ENCODE assay signal across 18 cellular contexts in genomic region chr2:152339762-152340286, GRCh38. TPM values are rescaled to one million over a fixed set of nuclear protein-coding genes. Genes with fewer than 3 reads are reported as not detected.
DNase-seq lines count a peak whose midpoint lies in the region; ATAC-seq, FAIRE-seq and TF ChIP-seq lines count a peak whose summit lies in the region.
"Had no signal": no experiment of that assay in that cellular context is flagged by ENCODE, and none has a peak within 500 bp of the region (broad histone marks: within the 10 kb centered on the region; RNA-seq: fewer than 3 reads in every experiment).

No MANE protein-coding gene starts in this region.

- no peak overlapping the region for H2BK15ac ChIP-seq in H1 (ENCODE audit: low read length)

- H4K5ac ChIP-seq in H1 (ENCODE audit: insufficient read length, low read depth, low read length) = no peak overlapping the region

- H3K27me3 ChIP-seq in H1 (replicated peaks in 1 of 4; ENCODE audit: control insufficient read depth in 3 of 4, extremely low read depth in 1 of 4, insufficient read depth in 3 of 4, low read length in 3 of 4) (no peaks in the 10 kb centered on the region), thyroid gland (no peaks in the 10 kb centered on the region), sigmoid colon (no peaks in the 10 kb centered on the region)
- H3K27me3 ChIP-seq in CD4-positive, alpha-beta T cell (ENCODE audit: control insufficient read depth, insufficient read depth, low read length) = peaks cover 18% of the 10 kb centered on the region

- H2AK5ac ChIP-seq in H1 (ENCODE audit: low read depth, low read length) = no peak overlapping the region

- H3K23me2 ChIP-seq in H1 (ENCODE audit: low read depth, low read length) = peaks cover 10% of the 10 kb centered on the region

- CTCF ChIA-PET in A549 (lab: Yijun Ruan, JAX) = interaction anchor here (1.0 kb wide), 1 partner anchor 296 kb away, joined by 3 read pairs; no protein-coding TSS in a partner anchor
- CTCF ChIA-PET in HEK293 (lab: Yijun Ruan, JAX) = interaction anchor here (0.6 kb wide), 1 partner anchor 186 kb away, joined by 3 read pairs; no protein-coding TSS in a partner anchor
- CTCF ChIA-PET in H1 (lab: Charles Lee; ENCODE audit: partially characterized antibody) = interaction anchor here (0.7 to 1.0 kb wide), 2 partner anchors 88 to 143 kb away, joined by 3 to 4 read pairs; no protein-coding TSS in a partner anchor
- CTCF ChIA-PET in CD4-positive, alpha-beta T cell (lab: Charles Lee) = no interaction called here

- WGBS in A549 (ENCODE audit: missing lambda C conversion rate) = 82% methylated on average over 2 of the region's 2 CpGs
- 89% methylated on average over 2 of the region's 2 CpGs; no CpG with 5 or more reads in 1 of the 2 experiments for WGBS in H1 (ENCODE audit: extremely low coverage in 1 of 2, insufficient coverage in 1 of 2, insufficient read length in 1 of 2, insufficient replicate concordance in 2 of 2, low coverage in 1 of 2, low lambda C conversion rate in 2 of 2, missing lambda C conversion rate in 1 of 2), 2 experiments
- WGBS in thyroid gland, 2 donors = 95 to 97% methylated on average over 2 of the region's 2 CpGs
- WGBS in sigmoid colon, 2 donors = 76 to 93% methylated on average over 2 of the region's 2 CpGs

- H2BK120ac ChIP-seq in H1 (replicated peaks; ENCODE audit: low read depth, low read length) = no peak overlapping the region

- TF ChIP-seq POLR2A in A549 (IDR thresholded peaks at IDR 0.05; ENCODE audit: low read length) (no peak), H1 (IDR thresholded peaks at IDR 0.05; ENCODE audit: control extremely low read depth in 1 of 2, low read depth in 2 of 2, low read length in 2 of 2) (no peak), thyroid gland (IDR thresholded peaks at IDR 0.05) (no peak), sigmoid colon (IDR thresholded peaks at IDR 0.05) (no peak)

- H2BK5ac ChIP-seq in H1 (ENCODE audit: low read depth, low read length) = no peak overlapping the region

- no peak overlapping the region for H2AFZ ChIP-seq in H1 (ENCODE audit: low read length)

- ATAC-seq in A549 (no peak), GM21360 (IDR thresholded peaks at IDR 0.05; ENCODE audit: unreplicated experiment) (no peak)
- no peak for ATAC-seq in CD4-positive, alpha-beta T cell (ENCODE audit: poor library complexity)
- ATAC-seq: K562 had no signal

- H3K14ac ChIP-seq in H1 (ENCODE audit: insufficient read length) = no peak overlapping the region

- POLR2A ChIA-PET in A549 (lab: Yijun Ruan, JAX) (interaction anchor here (0.6 kb wide), 1 partner anchor 10 kb away, joined by 3 read pairs; no protein-coding TSS in a partner anchor), HEK293 (lab: Yijun Ruan, JAX) (no interaction called here), H1 (lab: Charles Lee; ENCODE audit: partially characterized antibody) (interaction anchor here (0.6 kb wide), 2 partner anchors 55 to 302 kb away, joined by 3 read pairs; no protein-coding TSS in a partner anchor)
- POLR2A ChIA-PET in CD4-positive, alpha-beta T cell (lab: Charles Lee) = no interaction called here

- peaks cover 43% of the 10 kb centered on the region for H3K27me3 Mint-ChIP-seq in CD4-positive, alpha-beta T cell

- H3K79me1 ChIP-seq in H1 (ENCODE audit: low read depth, low read length) = peaks cover 7% of the 10 kb centered on the region; the same call in 1 of the 2 replicates

- H3K18ac ChIP-seq in H1 (ENCODE audit: extremely low read depth, low read length) = no peak overlapping the region

- no peak overlapping the region for H4K8ac ChIP-seq in H1 (ENCODE audit: extremely low read depth, insufficient read depth, low read length)

- no peak overlapping the region for H4K91ac ChIP-seq in H1 (replicated peaks; ENCODE audit: insufficient read length, low read length)

- H3K23ac ChIP-seq in H1 (ENCODE audit: insufficient read length) = no peak overlapping the region

- H3K9ac ChIP-seq in H1 (replicated peaks in 1 of 4; ENCODE audit: extremely low read depth in 1 of 4, low read depth in 3 of 4, low read length in 3 of 4) = no peak overlapping the region

- no peak overlapping the region for H2BK20ac ChIP-seq in H1 (ENCODE audit: low read length)

- peaks cover 11% of the 10 kb centered on the region for H3K4me1 Mint-ChIP-seq in CD4-positive, alpha-beta T cell (ENCODE audit: low read depth)

- peaks cover 0 to 7% of the 10 kb centered on the region in 2 experiments; a peak in 1 of 3 replicates for H3K36me3 ChIP-seq in HEK293 (ENCODE audit: control insufficient read depth in 2 of 2, insufficient read depth in 1 of 2, low read length in 2 of 2)
- H3K36me3 ChIP-seq in H1 (ENCODE audit: control insufficient read depth in 2 of 4, insufficient read depth in 4 of 4, low read length in 3 of 4) = peaks cover 0 to 10% (median 0%) of the 10 kb centered on the region in 4 experiments; a peak in 1 of 8 replicates
- no peaks in the 10 kb centered on the region for H3K36me3 ChIP-seq in thyroid gland
- H3K36me3 ChIP-seq in sigmoid colon = peaks cover 0 to 13% (median 0%) of the 10 kb centered on the region in 4 donors
- H3K36me3 ChIP-seq: HAP-1 had no signal

- TF ChIP-seq RAD21 in A549 (conservative IDR thresholded peaks at IDR 0.05 in 1 of 2, IDR thresholded peaks at IDR 0.05 in 1 of 2) (no peak), H1 (IDR thresholded peaks at IDR 0.05 in 1 of 2, conservative IDR thresholded peaks at IDR 0.05 in 1 of 2; ENCODE audit: low read depth in 2 of 2, low read length in 2 of 2) (no peak)

- H3K36me3 Mint-ChIP-seq in CD4-positive, alpha-beta T cell (ENCODE audit: low read depth) = no peaks in the 10 kb centered on the region
- H3K36me3 Mint-ChIP-seq: CD4-positive, alpha-beta memory T cell had no signal

- no peaks in the 10 kb centered on the region for H3K9me3 Mint-ChIP-seq in CD4-positive, alpha-beta T cell

- H3K79me2 ChIP-seq in H1 (ENCODE audit: control insufficient read depth in 1 of 2, insufficient read depth in 2 of 2, low read length in 2 of 2) = peaks cover 4 to 84% of the 10 kb centered on the region in 2 experiments; a peak in 3 of 4 replicates

- no peak overlapping the region for H3K56ac ChIP-seq in H1 (replicated peaks; ENCODE audit: insufficient read length, low read depth, low read length)

- DNase-seq in A549 (ENCODE audit: low read depth in 1 of 2, low spot score in 1 of 2) = no peak
- DNase-seq in H1 (ENCODE audit: low read depth in 1 of 2, low spot score in 2 of 2) = no peak
- DNase-seq in thyroid gland = no peak
- DNase-seq in CD4-positive, alpha-beta T cell = no peak
- DNase-seq in sigmoid colon = no peak
- DNase-seq: 8988T; Calu3; CD4-positive, alpha-beta memory T cell; DMS79 treated with DMSO at 0.1 percent for 48 hours; GF-D8; IMR-90 had no signal

- H3K4ac ChIP-seq in H1 (replicated peaks; ENCODE audit: insufficient read length, low read depth, low read length) = no peak overlapping the region

- no peak overlapping the region for H3K27ac Mint-ChIP-seq in CD4-positive, alpha-beta T cell
- H3K27ac Mint-ChIP-seq: B cell; CD4-positive, alpha-beta memory T cell had no signal

- H4K20me1 ChIP-seq in H1 (replicated peaks in 1 of 2; ENCODE audit: control insufficient read depth in 1 of 2, insufficient read depth in 2 of 2, low read length in 2 of 2) = peaks cover 19 to 31% of the 10 kb centered on the region in 2 experiments

- no peak for TF ChIP-seq CTCF in A549 (IDR thresholded peaks at IDR 0.05)
- no peak for TF ChIP-seq CTCF in HEK293 (tag by site-specific recombination; IDR thresholded peaks at IDR 0.05)
- TF ChIP-seq CTCF in H1 (IDR thresholded peaks at IDR 0.05; ENCODE audit: control extremely low read depth in 1 of 3, insufficient read depth in 1 of 3, low read depth in 1 of 3, low read length in 3 of 3) = no peak
- TF ChIP-seq CTCF in thyroid gland (IDR thresholded peaks at IDR 0.05) = no peak
- TF ChIP-seq CTCF in CD4-positive, alpha-beta T cell (IDR thresholded peaks at IDR 0.05) = no peak
- no peak for TF ChIP-seq CTCF in sigmoid colon (IDR thresholded peaks at IDR 0.05)

- no peak overlapping the region for H2BK12ac ChIP-seq in H1 (ENCODE audit: low read depth, low read length)

- FAIRE-seq in A549 (lab: Jason Lieb, UNC) = no peak
- no peak for FAIRE-seq in H1 (lab: Jason Lieb, UNC)
- FAIRE-seq: K562 had no signal

- peaks cover 45% of the 10 kb centered on the region for H3K4me1 ChIP-seq in A549
- H3K4me1 ChIP-seq in HEK293 (ENCODE audit: control insufficient read depth, insufficient read depth, low read length) = peaks cover 7% of the 10 kb centered on the region
- peaks cover 0 to 9% (median 3%) of the 10 kb centered on the region in 4 experiments; a peak in 3 of 7 replicates for H3K4me1 ChIP-seq in H1 (replicated peaks in 1 of 4; ENCODE audit: control insufficient read depth in 3 of 4, insufficient read depth in 4 of 4, low read length in 3 of 4)
- H3K4me1 ChIP-seq in thyroid gland = peaks cover 26 to 28% of the 10 kb centered on the region in 2 donors
- H3K4me1 ChIP-seq in sigmoid colon = peaks cover 0 to 38% (median 17%) of the 10 kb centered on the region in 4 donors

- H3K4me2 ChIP-seq in A549 = peak overlapping the region; percentile 80; the same call in 1 of the 3 replicates
- no peak overlapping the region for H3K4me2 ChIP-seq in H1 (ENCODE audit: insufficient read depth in 1 of 2, low read depth in 2 of 2, low read length in 2 of 2)

- H3K4me3 Mint-ChIP-seq in CD4-positive, alpha-beta T cell = no peak overlapping the region
- H3K4me3 Mint-ChIP-seq: B cell; CD4-positive, alpha-beta memory T cell had no signal

- H3K9me3 ChIP-seq in A549 (no peaks in the 10 kb centered on the region), HEK293 (ENCODE audit: control insufficient read depth, insufficient read depth, low read depth, low read length) (no peaks in the 10 kb centered on the region), H1 (ENCODE audit: insufficient read depth in 2 of 2, low read depth in 1 of 2, low read length in 1 of 2) (no peaks in the 10 kb centered on the region), thyroid gland (no peaks in the 10 kb centered on the region), sigmoid colon (no peaks in the 10 kb centered on the region)
- H3K9me3 ChIP-seq in CD4-positive, alpha-beta T cell (ENCODE audit: control insufficient read depth, low read length) = no peaks in the 10 kb centered on the region
- H3K9me3 ChIP-seq: HAP-1 had no signal

- no peak overlapping the region for H3K27ac ChIP-seq in A549
- no peak overlapping the region for H3K27ac ChIP-seq in HEK293 (ENCODE audit: extremely low read depth, low read depth, low read length)
- H3K27ac ChIP-seq in H1 (ENCODE audit: low read depth, low read length) = no peak overlapping the region
- H3K27ac ChIP-seq in thyroid gland = peak overlapping the region in 2 of 3 donors; percentile 4 to 44
- H3K27ac ChIP-seq in CD4-positive, alpha-beta T cell (ENCODE audit: low read depth, low read length) = no peak overlapping the region
- no peak overlapping the region for H3K27ac ChIP-seq in sigmoid colon
- H3K27ac ChIP-seq: C4-2B, HL-60 had no signal

- H3K4me3 ChIP-seq in A549 (no peak overlapping the region), HEK293 (ENCODE audit: low read depth, low read length) (no peak overlapping the region), H1 (ENCODE audit: extremely low read depth in 1 of 4, insufficient read depth in 2 of 4, low read depth in 3 of 4, low read length in 4 of 4) (no peak overlapping the region), thyroid gland (replicated peaks in 1 of 3) (no peak overlapping the region), sigmoid colon (no peak overlapping the region)
- H3K4me3 ChIP-seq: HAP-1, K562 had no signal

- TF ChIP-seq EP300 in A549 (IDR thresholded peaks at IDR 0.05) (no peak), H1 (IDR thresholded peaks at IDR 0.05; ENCODE audit: borderline replicate concordance in 1 of 2, low read depth in 2 of 2, low read length in 2 of 2) (no peak), sigmoid colon (IDR thresholded peaks at IDR 0.05) (no peak)

- intact Hi-C loops in thyroid gland (cut with DNase I) (loop anchor here (10.0 kb wide), 2 partner anchors 125 to 295 kb away; no protein-coding TSS in a partner anchor), sigmoid colon (cut with DNase I) (loop anchor here (5.0 to 10.0 kb wide), 5 partner anchors 118 to 297 kb away; no protein-coding TSS in a partner anchor)
- intact Hi-C loops in CD4-positive, alpha-beta T cell (cut with DNase I, micrococcal nuclease) = no loop called here

RNA-seq across cellular contexts. Expression of gene FMNL2, which starts 4.8 kb away (rescaled TPM):
- polyA plus RNA-seq in A549 (2011; rRNA removed) (33.9 and 36.5 TPM in 2 replicates), A549 (2017; fragmentation: RNase III; extraction: RNeasy Plus Mini Kit Qiagen cat#74134 plus additional on column Dnase treatment) (23.0 to 27.9 TPM (median 24.6 TPM) in 3 replicates), H1 (2011; rRNA removed) (8.9 and 15.5 TPM in 2 replicates), sigmoid colon (10 to 100 TPM in 1 of 3 donors, 1 to 10 TPM in 2; 9.4 to 10.4 (median 9.6) TPM)
- 8.9 and 10.5 TPM in 2 replicates for polyA plus RNA-seq in A549 (2012; cell fraction: cytosol; rRNA removed)
- polyA plus RNA-seq in A549 (2012; cell fraction: nucleus; rRNA removed) = 7.2 and 11.8 TPM in 2 replicates
- 9.3 and 11.1 TPM in 2 replicates for polyA minus RNA-seq in A549 (2011; rRNA and poly(A)+ RNA removed)
- total RNA-seq in H1 (2021; fragmentation: NEBNext Ultra II Directional; extraction: Animal tissue kit (Norgen Biotek cat#: 25700)) = 45.1 and 45.9 TPM in 2 replicates
- 19.9 TPM for polyA plus RNA-seq in H1 (2011; cell fraction: cytosol; rRNA removed)
- polyA plus RNA-seq in H1 (2011; cell fraction: nucleus; rRNA removed) = 15.6 TPM
- 19.7 to 38.9 TPM (median 23.9 TPM) in 4 replicates for polyA plus RNA-seq in H1 (2012, experiment 1 of 2)
- 1.5 TPM for polyA plus RNA-seq in H1 (2012, experiment 2 of 2)
- 24.3 TPM for polyA plus RNA-seq in H1 (2013, experiment 1 of 2)
- polyA plus RNA-seq in H1 (2013, experiment 2 of 2) = 21.4 TPM
- 22.8 and 23.4 TPM in 2 replicates for polyA minus RNA-seq in H1 (2011; rRNA and poly(A)+ RNA removed)
- 15.4 TPM for polyA minus RNA-seq in H1 (2011; cell fraction: cytosol; rRNA and poly(A)+ RNA removed)
- polyA minus RNA-seq in H1 (2011; cell fraction: nucleus; rRNA and poly(A)+ RNA removed) = 43.0 TPM
- total RNA-seq in thyroid gland (10 to 100 TPM; 37.7 to 60.9 (median 52.1) TPM), sigmoid colon (10 to 100 TPM; 17.8 to 30.5 (median 24.7) TPM)
- total RNA-seq in CD4-positive, alpha-beta T cell = under 1 TPM; 0.30 to 0.31 TPM

Comparison
In these comparisons a context has a peak if more than half of its experiments do, and no peak if none do; other contexts are left out.
1. H3K27ac ChIP-seq: peak in thyroid gland (2 of 3); none in A549 (0 of 2), HEK293 (single experiment), H1 (single experiment), CD4-positive, alpha-beta T cell (single experiment) and sigmoid colon (0 of 4).
2. RNA of gene FMNL2, which starts 4.8 kb away (total RNA-seq): 37.7 to 60.9 TPM in thyroid gland, 45.1 to 45.9 TPM in H1 and 17.8 to 30.5 TPM in sigmoid colon; 0.30 to 0.31 TPM in CD4-positive, alpha-beta T cell; every median in the first group is over 10 times any median in the second.
3. POLR2A ChIA-PET loops: an anchor here in A549 (0.6 kb wide) and H1 (0.6 kb wide); none called in HEK293 and CD4-positive, alpha-beta T cell.
4. intact Hi-C loops: an anchor here in thyroid gland (10.0 kb wide) and sigmoid colon (5.0 to 10.0 kb wide); none called in CD4-positive, alpha-beta T cell.